Comparison of ENCODE assay signal across 1 cellular context in the genomic region with DNA sequence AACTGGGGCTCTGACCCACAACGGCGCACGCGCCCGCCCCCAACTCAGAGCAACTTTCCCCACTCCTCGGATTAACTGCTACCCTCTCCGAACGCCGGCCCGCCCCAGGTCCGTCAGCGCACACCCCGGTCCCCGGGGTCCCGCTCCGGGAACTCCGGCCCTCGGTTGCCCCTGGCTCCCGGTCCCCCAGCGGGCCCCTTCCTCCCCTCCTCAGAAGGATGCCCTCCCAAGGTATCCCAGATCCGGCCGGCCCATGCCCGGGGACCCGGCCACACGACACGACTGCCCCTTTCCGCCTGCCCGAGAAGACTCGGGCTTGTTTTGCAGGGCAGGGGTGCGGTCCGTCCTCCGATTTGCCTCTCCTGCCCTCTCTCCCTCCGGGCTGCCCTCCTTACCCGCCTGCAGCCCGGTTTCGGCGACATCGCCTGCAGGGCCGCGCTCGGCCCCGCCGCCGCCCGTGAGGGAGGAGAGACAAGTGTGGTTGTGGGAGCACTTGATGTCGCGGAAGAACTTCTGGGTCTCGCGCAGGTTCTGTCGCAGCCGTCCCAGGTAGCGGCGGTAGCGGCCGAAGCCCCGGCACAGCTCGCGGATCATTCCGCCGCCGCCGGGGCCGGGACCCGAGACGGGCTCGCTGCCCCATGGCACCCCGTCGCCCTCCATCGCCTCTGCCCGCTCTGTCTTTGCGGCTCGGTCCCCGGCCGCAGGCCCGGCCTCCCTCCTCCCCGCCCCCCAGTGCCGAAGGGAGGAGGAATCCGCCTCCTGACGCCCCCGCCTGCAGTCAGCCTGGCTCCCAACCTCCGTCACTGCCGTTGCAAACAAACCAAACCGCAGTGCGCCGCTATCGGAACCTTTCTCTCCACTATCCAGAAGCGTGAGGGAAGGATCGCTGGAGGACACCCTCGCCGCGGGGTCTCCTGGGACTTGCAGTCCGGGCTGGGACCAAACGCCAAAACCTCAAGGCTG.
TF ChIP-seq lines count a peak whose summit lies in the region.

A gene with protein sequence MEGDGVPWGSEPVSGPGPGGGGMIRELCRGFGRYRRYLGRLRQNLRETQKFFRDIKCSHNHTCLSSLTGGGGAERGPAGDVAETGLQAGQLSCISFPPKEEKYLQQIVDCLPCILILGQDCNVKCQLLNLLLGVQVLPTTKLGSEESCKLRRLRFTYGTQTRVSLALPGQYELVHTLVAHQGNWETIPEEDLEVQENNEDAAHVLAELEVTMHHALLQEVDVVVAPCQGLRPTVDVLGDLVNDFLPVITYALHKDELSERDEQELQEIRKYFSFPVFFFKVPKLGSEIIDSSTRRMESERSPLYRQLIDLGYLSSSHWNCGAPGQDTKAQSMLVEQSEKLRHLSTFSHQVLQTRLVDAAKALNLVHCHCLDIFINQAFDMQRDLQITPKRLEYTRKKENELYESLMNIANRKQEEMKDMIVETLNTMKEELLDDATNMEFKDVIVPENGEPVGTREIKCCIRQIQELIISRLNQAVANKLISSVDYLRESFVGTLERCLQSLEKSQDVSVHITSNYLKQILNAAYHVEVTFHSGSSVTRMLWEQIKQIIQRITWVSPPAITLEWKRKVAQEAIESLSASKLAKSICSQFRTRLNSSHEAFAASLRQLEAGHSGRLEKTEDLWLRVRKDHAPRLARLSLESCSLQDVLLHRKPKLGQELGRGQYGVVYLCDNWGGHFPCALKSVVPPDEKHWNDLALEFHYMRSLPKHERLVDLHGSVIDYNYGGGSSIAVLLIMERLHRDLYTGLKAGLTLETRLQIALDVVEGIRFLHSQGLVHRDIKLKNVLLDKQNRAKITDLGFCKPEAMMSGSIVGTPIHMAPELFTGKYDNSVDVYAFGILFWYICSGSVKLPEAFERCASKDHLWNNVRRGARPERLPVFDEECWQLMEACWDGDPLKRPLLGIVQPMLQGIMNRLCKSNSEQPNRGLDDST (minus strand): TSS at position 827 of the 963 bp plus-strand sequence. CDS start 167 bp downstream, at position 660.

TF ChIP-seq in SK-N-SH treated with all-trans-retinoic acid at 6 μM for 48 hours, 23 proteins besides CTCF, POLR2A, EP300 and RAD21 (continued from another document):
- TF ChIP-seq PPARA (CRISPR knock-in tag; IDR thresholded peaks at IDR 0.05; ENCODE audit: borderline replicate concordance) (no peak), ESRRG (CRISPR knock-in tag; IDR thresholded peaks at IDR 0.05) (no peak), ZNF70 (CRISPR knock-in tag; IDR thresholded peaks at IDR 0.05) (no peak), ISL1 (CRISPR knock-in tag; IDR thresholded peaks at IDR 0.05) (no peak), TOX (CRISPR knock-in tag; IDR thresholded peaks at IDR 0.05; ENCODE audit: borderline replicate concordance) (peak; percentile 38; the same call in 1 of the 2 replicates), ARNTL (CRISPR knock-in tag; IDR thresholded peaks at IDR 0.05; ENCODE audit: borderline replicate concordance, low read depth) (no peak), CSDC2 (CRISPR knock-in tag; IDR thresholded peaks at IDR 0.05) (peak; percentile 28; the same call in 1 of the 2 replicates), OSR1 (CRISPR knock-in tag; IDR thresholded peaks at IDR 0.05) (no peak), ZNF8 (CRISPR knock-in tag; IDR thresholded peaks at IDR 0.05) (no peak), BACH2 (CRISPR knock-in tag; IDR thresholded peaks at IDR 0.05; ENCODE audit: borderline replicate concordance) (no peak), SNAI2 (CRISPR knock-in tag; IDR thresholded peaks at IDR 0.05) (no peak), ZC3H10 (CRISPR knock-in tag; IDR thresholded peaks at IDR 0.05) (peak; percentile 52; the same call in 1 of the 2 replicates), RARB (CRISPR knock-in tag; IDR thresholded peaks at IDR 0.05) (0 out of 2 replicates have a peak, but pooled peaks have one; percentile 68), ZFP30 (CRISPR knock-in tag; IDR thresholded peaks at IDR 0.05) (no peak)
- TF ChIP-seq, protein P1, sequence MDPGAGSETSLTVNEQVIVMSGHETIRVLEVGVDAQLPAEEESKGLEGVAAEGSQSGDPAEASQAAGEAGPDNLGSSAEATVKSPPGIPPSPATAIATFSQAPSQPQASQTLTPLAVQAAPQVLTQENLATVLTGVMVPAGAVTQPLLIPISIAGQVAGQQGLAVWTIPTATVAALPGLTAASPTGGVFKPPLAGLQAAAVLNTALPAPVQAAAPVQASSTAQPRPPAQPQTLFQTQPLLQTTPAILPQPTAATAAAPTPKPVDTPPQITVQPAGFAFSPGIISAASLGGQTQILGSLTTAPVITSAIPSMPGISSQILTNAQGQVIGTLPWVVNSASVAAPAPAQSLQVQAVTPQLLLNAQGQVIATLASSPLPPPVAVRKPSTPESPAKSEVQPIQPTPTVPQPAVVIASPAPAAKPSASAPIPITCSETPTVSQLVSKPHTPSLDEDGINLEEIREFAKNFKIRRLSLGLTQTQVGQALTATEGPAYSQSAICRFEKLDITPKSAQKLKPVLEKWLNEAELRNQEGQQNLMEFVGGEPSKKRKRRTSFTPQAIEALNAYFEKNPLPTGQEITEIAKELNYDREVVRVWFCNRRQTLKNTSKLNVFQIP (CRISPR knock-in tag; IDR thresholded peaks at IDR 0.05; ENCODE audit: borderline replicate concordance, low read depth): no peak; the same call in 1 of the 2 replicates
